1 cellular context compared by ENCODE assay signal in genomic region chr13:40119852-40120251, GRCh38.
TF ChIP-seq lines count a peak whose summit lies in the region.

No MANE protein-coding gene starts in this region.

TF ChIP-seq in K562, 482 proteins besides CTCF, POLR2A, EP300 and RAD21 (continued from another document):
- TF ChIP-seq, protein P1, sequence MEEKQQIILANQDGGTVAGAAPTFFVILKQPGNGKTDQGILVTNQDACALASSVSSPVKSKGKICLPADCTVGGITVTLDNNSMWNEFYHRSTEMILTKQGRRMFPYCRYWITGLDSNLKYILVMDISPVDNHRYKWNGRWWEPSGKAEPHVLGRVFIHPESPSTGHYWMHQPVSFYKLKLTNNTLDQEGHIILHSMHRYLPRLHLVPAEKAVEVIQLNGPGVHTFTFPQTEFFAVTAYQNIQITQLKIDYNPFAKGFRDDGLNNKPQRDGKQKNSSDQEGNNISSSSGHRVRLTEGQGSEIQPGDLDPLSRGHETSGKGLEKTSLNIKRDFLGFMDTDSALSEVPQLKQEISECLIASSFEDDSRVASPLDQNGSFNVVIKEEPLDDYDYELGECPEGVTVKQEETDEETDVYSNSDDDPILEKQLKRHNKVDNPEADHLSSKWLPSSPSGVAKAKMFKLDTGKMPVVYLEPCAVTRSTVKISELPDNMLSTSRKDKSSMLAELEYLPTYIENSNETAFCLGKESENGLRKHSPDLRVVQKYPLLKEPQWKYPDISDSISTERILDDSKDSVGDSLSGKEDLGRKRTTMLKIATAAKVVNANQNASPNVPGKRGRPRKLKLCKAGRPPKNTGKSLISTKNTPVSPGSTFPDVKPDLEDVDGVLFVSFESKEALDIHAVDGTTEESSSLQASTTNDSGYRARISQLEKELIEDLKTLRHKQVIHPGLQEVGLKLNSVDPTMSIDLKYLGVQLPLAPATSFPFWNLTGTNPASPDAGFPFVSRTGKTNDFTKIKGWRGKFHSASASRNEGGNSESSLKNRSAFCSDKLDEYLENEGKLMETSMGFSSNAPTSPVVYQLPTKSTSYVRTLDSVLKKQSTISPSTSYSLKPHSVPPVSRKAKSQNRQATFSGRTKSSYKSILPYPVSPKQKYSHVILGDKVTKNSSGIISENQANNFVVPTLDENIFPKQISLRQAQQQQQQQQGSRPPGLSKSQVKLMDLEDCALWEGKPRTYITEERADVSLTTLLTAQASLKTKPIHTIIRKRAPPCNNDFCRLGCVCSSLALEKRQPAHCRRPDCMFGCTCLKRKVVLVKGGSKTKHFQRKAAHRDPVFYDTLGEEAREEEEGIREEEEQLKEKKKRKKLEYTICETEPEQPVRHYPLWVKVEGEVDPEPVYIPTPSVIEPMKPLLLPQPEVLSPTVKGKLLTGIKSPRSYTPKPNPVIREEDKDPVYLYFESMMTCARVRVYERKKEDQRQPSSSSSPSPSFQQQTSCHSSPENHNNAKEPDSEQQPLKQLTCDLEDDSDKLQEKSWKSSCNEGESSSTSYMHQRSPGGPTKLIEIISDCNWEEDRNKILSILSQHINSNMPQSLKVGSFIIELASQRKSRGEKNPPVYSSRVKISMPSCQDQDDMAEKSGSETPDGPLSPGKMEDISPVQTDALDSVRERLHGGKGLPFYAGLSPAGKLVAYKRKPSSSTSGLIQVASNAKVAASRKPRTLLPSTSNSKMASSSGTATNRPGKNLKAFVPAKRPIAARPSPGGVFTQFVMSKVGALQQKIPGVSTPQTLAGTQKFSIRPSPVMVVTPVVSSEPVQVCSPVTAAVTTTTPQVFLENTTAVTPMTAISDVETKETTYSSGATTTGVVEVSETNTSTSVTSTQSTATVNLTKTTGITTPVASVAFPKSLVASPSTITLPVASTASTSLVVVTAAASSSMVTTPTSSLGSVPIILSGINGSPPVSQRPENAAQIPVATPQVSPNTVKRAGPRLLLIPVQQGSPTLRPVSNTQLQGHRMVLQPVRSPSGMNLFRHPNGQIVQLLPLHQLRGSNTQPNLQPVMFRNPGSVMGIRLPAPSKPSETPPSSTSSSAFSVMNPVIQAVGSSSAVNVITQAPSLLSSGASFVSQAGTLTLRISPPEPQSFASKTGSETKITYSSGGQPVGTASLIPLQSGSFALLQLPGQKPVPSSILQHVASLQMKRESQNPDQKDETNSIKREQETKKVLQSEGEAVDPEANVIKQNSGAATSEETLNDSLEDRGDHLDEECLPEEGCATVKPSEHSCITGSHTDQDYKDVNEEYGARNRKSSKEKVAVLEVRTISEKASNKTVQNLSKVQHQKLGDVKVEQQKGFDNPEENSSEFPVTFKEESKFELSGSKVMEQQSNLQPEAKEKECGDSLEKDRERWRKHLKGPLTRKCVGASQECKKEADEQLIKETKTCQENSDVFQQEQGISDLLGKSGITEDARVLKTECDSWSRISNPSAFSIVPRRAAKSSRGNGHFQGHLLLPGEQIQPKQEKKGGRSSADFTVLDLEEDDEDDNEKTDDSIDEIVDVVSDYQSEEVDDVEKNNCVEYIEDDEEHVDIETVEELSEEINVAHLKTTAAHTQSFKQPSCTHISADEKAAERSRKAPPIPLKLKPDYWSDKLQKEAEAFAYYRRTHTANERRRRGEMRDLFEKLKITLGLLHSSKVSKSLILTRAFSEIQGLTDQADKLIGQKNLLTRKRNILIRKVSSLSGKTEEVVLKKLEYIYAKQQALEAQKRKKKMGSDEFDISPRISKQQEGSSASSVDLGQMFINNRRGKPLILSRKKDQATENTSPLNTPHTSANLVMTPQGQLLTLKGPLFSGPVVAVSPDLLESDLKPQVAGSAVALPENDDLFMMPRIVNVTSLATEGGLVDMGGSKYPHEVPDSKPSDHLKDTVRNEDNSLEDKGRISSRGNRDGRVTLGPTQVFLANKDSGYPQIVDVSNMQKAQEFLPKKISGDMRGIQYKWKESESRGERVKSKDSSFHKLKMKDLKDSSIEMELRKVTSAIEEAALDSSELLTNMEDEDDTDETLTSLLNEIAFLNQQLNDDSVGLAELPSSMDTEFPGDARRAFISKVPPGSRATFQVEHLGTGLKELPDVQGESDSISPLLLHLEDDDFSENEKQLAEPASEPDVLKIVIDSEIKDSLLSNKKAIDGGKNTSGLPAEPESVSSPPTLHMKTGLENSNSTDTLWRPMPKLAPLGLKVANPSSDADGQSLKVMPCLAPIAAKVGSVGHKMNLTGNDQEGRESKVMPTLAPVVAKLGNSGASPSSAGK (IDR thresholded peaks at IDR 0.05): no peak
